ENCODE assay signal across 12 cellular contexts in genomic region chr7:25895792-25896171, GRCh38.
A peak's percentile ranks its signal among the peaks of the same experiment; 100 is the strongest.
DNase-seq lines count a peak whose midpoint lies in the region; ATAC-seq, FAIRE-seq and TF ChIP-seq lines count a peak whose summit lies in the region.
"Had no signal": no experiment of that assay in that cellular context is flagged by ENCODE, and none has a peak within 500 bp of the region (broad histone marks: within the 10 kb centered on the region; RNA-seq: fewer than 3 reads in every experiment).

No MANE protein-coding gene starts in this region.

- no peak overlapping the region for H3K27ac Mint-ChIP-seq in activated T-cell treated with anti-CD3 and anti-CD28 coated beads, Interleukin-2, amount 50 U/mL, for 72 hours
- H3K27ac Mint-ChIP-seq in activated T-cell treated with anti-CD3 and anti-CD28 coated beads, Interleukin-2, amount 50 U/mL, for 24 hours: no peak overlapping the region
- H3K27ac Mint-ChIP-seq in astrocyte (ENCODE audit: unreplicated experiment): no peak overlapping the region
- H3K27ac Mint-ChIP-seq in memory B cell: no peak overlapping the region
- H3K27ac Mint-ChIP-seq: activated CD8-positive, alpha-beta T cell treated with anti-CD3 and anti-CD28 coated beads for 36 hours had no signal

- H3K9me3 Mint-ChIP-seq in activated T-cell treated with anti-CD3 and anti-CD28 coated beads, Interleukin-2, amount 50 U/mL, for 72 hours: no peaks in the 10 kb centered on the region
- H3K9me3 Mint-ChIP-seq in activated T-cell treated with anti-CD3 and anti-CD28 coated beads, Interleukin-2, amount 50 U/mL, for 24 hours: no peaks in the 10 kb centered on the region
- H3K9me3 Mint-ChIP-seq in astrocyte (ENCODE audit: unreplicated experiment): no peaks in the 10 kb centered on the region
- no peaks in the 10 kb centered on the region for H3K9me3 Mint-ChIP-seq in memory B cell
- H3K9me3 Mint-ChIP-seq: activated CD8-positive, alpha-beta T cell treated with anti-CD3 and anti-CD28 coated beads for 36 hours had no signal

- H3K4me3 ChIP-seq in astrocyte (ENCODE audit: insufficient read depth, low read depth, low read length): no peak overlapping the region
- H3K4me3 ChIP-seq in stomach smooth muscle (ENCODE audit: low read length in 2 of 2): peak overlapping the region; percentile 44 to 54
- no peak overlapping the region for H3K4me3 ChIP-seq in uterus

- H3K27me3 ChIP-seq in astrocyte (ENCODE audit: insufficient read depth, low read length): peaks cover 8% of the 10 kb centered on the region
- H3K27me3 ChIP-seq in stomach smooth muscle (ENCODE audit: control insufficient read depth in 1 of 2, insufficient read depth in 2 of 2, low read length in 2 of 2): peaks cover 22 to 28% of the 10 kb centered on the region in 2 donors
- no peaks in the 10 kb centered on the region for H3K27me3 ChIP-seq in uterus

- H3K4me2 ChIP-seq in astrocyte (ENCODE audit: low read length): peak overlapping the region; percentile 78

- H4K20me1 ChIP-seq in astrocyte (ENCODE audit: insufficient read depth, low read length): no peaks in the 10 kb centered on the region

- TF ChIP-seq CTCF in astrocyte (IDR thresholded peaks at IDR 0.05; ENCODE audit: insufficient read depth, low read depth, low read length): no peak
- TF ChIP-seq CTCF in uterus (IDR thresholded peaks at IDR 0.05): no peak

- peaks cover 34% of the 10 kb centered on the region for H3K4me1 Mint-ChIP-seq in activated T-cell treated with anti-CD3 and anti-CD28 coated beads, Interleukin-2, amount 50 U/mL, for 72 hours (ENCODE audit: low read depth)
- H3K4me1 Mint-ChIP-seq in activated T-cell treated with anti-CD3 and anti-CD28 coated beads, Interleukin-2, amount 50 U/mL, for 24 hours (ENCODE audit: low read depth): peaks cover 31% of the 10 kb centered on the region
- H3K4me1 Mint-ChIP-seq in astrocyte (ENCODE audit: low read depth, unreplicated experiment) (peaks cover 5% of the 10 kb centered on the region), memory B cell (peaks cover 26% of the 10 kb centered on the region)

- ATAC-seq in activated T-cell treated with anti-CD3 and anti-CD28 coated beads, Interleukin-2, amount 50 U/mL, for 72 hours (replicated peaks in 1 of 2): no peak
- ATAC-seq in memory B cell (ENCODE audit: low read depth) (no peak), GM19397 (IDR thresholded peaks at IDR 0.05; ENCODE audit: unreplicated experiment) (no peak)

- H3K4me1 ChIP-seq in astrocyte (ENCODE audit: insufficient read depth, low read length) (no peaks in the 10 kb centered on the region), stomach smooth muscle (ENCODE audit: control insufficient read depth, insufficient read depth, low read length) (peaks cover 4% of the 10 kb centered on the region), uterus (no peaks in the 10 kb centered on the region)

- no peak for FAIRE-seq in astrocyte (lab: Jason Lieb, UNC)

- H3K9ac ChIP-seq in astrocyte (ENCODE audit: low read length): no peak overlapping the region
- no peak overlapping the region for H3K9ac ChIP-seq in stomach smooth muscle (ENCODE audit: low read length in 2 of 2)

- H3K27ac ChIP-seq in astrocyte (ENCODE audit: low read depth, low read length): no peak overlapping the region
- no peak overlapping the region for H3K27ac ChIP-seq in stomach smooth muscle (ENCODE audit: low read length)
- no peak overlapping the region for H3K27ac ChIP-seq in uterus
- H3K27ac ChIP-seq: heart right ventricle, sigmoid colon had no signal

- H3K4me3 Mint-ChIP-seq in activated T-cell treated with anti-CD3 and anti-CD28 coated beads, Interleukin-2, amount 50 U/mL, for 72 hours: peak overlapping the region; percentile 77 to 92
- H3K4me3 Mint-ChIP-seq in activated T-cell treated with anti-CD3 and anti-CD28 coated beads, Interleukin-2, amount 50 U/mL, for 24 hours: no peak overlapping the region
- no peak overlapping the region for H3K4me3 Mint-ChIP-seq in astrocyte (ENCODE audit: unreplicated experiment)
- peak overlapping the region; percentile 42 for H3K4me3 Mint-ChIP-seq in memory B cell

- no peaks in the 10 kb centered on the region for H3K36me3 ChIP-seq in astrocyte (ENCODE audit: insufficient read depth, low read length)
- no peaks in the 10 kb centered on the region for H3K36me3 ChIP-seq in stomach smooth muscle (ENCODE audit: control insufficient read depth in 2 of 2, insufficient read depth in 2 of 2, low read length in 2 of 2)
- no peaks in the 10 kb centered on the region for H3K36me3 ChIP-seq in uterus
- H3K36me3 ChIP-seq: heart right ventricle, sigmoid colon had no signal

- intact Hi-C loops in uterus (cut with DNase I; ENCODE audit: low total_unique reads): loop anchor here (10.0 kb wide), 2 partner anchors 169 to 469 kb away; no protein-coding TSS in a partner anchor

- no peak for TF ChIP-seq POLR2A in uterus (IDR thresholded peaks at IDR 0.05)

- H3K36me3 Mint-ChIP-seq in activated T-cell treated with anti-CD3 and anti-CD28 coated beads, Interleukin-2, amount 50 U/mL, for 72 hours (ENCODE audit: insufficient read depth in 2 of 2): no peaks in the 10 kb centered on the region
- peaks cover 2% of the 10 kb centered on the region for H3K36me3 Mint-ChIP-seq in activated T-cell treated with anti-CD3 and anti-CD28 coated beads, Interleukin-2, amount 50 U/mL, for 24 hours (ENCODE audit: low read depth)
- no peaks in the 10 kb centered on the region for H3K36me3 Mint-ChIP-seq in astrocyte (ENCODE audit: low read depth, unreplicated experiment)
- no peaks in the 10 kb centered on the region for H3K36me3 Mint-ChIP-seq in memory B cell

- H3K9me3 ChIP-seq in astrocyte (ENCODE audit: insufficient read depth, low read depth, low read length): no peaks in the 10 kb centered on the region
- no peaks in the 10 kb centered on the region for H3K9me3 ChIP-seq in stomach smooth muscle (ENCODE audit: control insufficient read depth in 2 of 2, low read length in 2 of 2)
- no peaks in the 10 kb centered on the region for H3K9me3 ChIP-seq in uterus
- H3K9me3 ChIP-seq: heart right ventricle, sigmoid colon had no signal

- no peaks in the 10 kb centered on the region for H3K27me3 Mint-ChIP-seq in activated T-cell treated with anti-CD3 and anti-CD28 coated beads, Interleukin-2, amount 50 U/mL, for 72 hours (ENCODE audit: low read depth)
- peaks cover 15% of the 10 kb centered on the region for H3K27me3 Mint-ChIP-seq in activated T-cell treated with anti-CD3 and anti-CD28 coated beads, Interleukin-2, amount 50 U/mL, for 24 hours
- H3K27me3 Mint-ChIP-seq in astrocyte (ENCODE audit: low read depth, unreplicated experiment) (peaks cover 18% of the 10 kb centered on the region), memory B cell (peaks cover 22% of the 10 kb centered on the region)

- no peak for DNase-seq in activated T-cell treated with anti-CD3 and anti-CD28 coated beads, Interleukin-2, amount 50 U/mL, for 72 hours
- no peak for DNase-seq in activated T-cell treated with anti-CD3 and anti-CD28 coated beads, Interleukin-2, amount 50 U/mL, for 24 hours
- DNase-seq in astrocyte (ENCODE audit: low read depth) (no peak), memory B cell (ENCODE audit: low spot score in 2 of 2) (no peak), NCI-H187 treated with DMSO at 0.1 percent for 48 hours (lab: John Stamatoyannopoulos, UW) (no peak), uterus (no peak)
- DNase-seq: NCI-H1436 treated with DMSO at 0.1 percent for 48 hours had no signal

- H2AFZ ChIP-seq in astrocyte (ENCODE audit: low read depth, low read length): peak overlapping the region; percentile 68

- no peaks in the 10 kb centered on the region for H3K79me2 ChIP-seq in astrocyte (ENCODE audit: insufficient read depth, low read length)

Comparison
In these comparisons a context has a peak if more than half of its experiments do, and no peak if none do; other contexts are left out.
1. H3K4me3 Mint-ChIP-seq: peak in activated T-cell treated with anti-CD3 and anti-CD28 coated beads, Interleukin-2, amount 50 U/mL, for 72 hours (2 of 2) and memory B cell (single experiment); none in activated T-cell treated with anti-CD3 and anti-CD28 coated beads, Interleukin-2, amount 50 U/mL, for 24 hours (single experiment) and astrocyte (single experiment).
2. H3K4me3 ChIP-seq: peak in stomach smooth muscle (2 of 2); none in astrocyte (single experiment) and uterus (0 of 2).